Comparison of ENCODE assay signal across 28 cellular contexts in the genomic region with DNA sequence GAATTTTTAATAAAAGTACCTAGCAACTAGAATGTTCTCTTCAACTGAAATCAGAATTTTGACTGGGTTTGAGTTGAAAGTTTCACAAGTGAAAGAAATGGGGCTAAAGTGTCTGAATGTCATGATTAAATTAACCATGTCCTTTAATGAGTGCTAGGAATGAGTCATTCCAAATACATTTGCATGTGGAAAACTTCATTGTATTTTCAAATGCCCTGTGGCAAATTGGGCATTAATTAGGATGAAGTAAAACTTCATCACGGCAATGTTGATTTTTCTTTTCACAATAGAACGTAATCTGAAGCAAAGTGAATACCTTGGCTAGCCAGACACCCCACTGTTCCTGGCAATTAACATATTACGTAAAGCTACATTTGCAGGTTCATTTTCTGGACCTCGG.
"Had no signal": no experiment of that assay in that cellular context is flagged by ENCODE, and none has a peak within 500 bp of the region (broad histone marks: within the 10 kb centered on the region; RNA-seq: fewer than 3 reads in every experiment).

No MANE protein-coding gene starts in this region.

- H3K4me3 ChIP-seq: left lung, lower lobe of right lung, neural progenitor cell, prostate gland, right atrium auricular region, right lobe of liver, smooth muscle cell, stomach, testis, thyroid gland, transverse colon, upper lobe of left lung, vagina had no signal

- H3K4me2 ChIP-seq: neural progenitor cell, smooth muscle cell had no signal

- H3K36me3 Mint-ChIP-seq: immature natural killer cell; naive B cell; natural killer cell; stimulated activated naive B cell treated with anti-CD40 and anti-IgM and Interleukin-4, amounts not matched to agents 10 μg/mL and 1 μg/mL and 100 μg/mL, for 72 hours had no signal

- H2AFZ ChIP-seq: neural progenitor cell had no signal

- H3K27me3 Mint-ChIP-seq: stimulated activated naive B cell treated with anti-CD40 and anti-IgM and Interleukin-4, amounts not matched to agents 10 μg/mL and 1 μg/mL and 100 μg/mL, for 72 hours had no signal

- H3K4me3 Mint-ChIP-seq: immature natural killer cell; mesothelial cell of epicardium; naive B cell; natural killer cell; nephron progenitor cell; neural progenitor cell; stimulated activated naive B cell treated with anti-CD40 and anti-IgM and Interleukin-4, amounts not matched to agents 10 μg/mL and 1 μg/mL and 100 μg/mL, for 72 hours had no signal

- H3K36me3 ChIP-seq: left lung, lower lobe of right lung, neural progenitor cell, neutrophil, prostate gland, right atrium auricular region, right lobe of liver, stomach, thyroid gland, transverse colon, upper lobe of left lung, vagina had no signal

- ATAC-seq: left colon; left lung; lower lobe of right lung; natural killer cell; right lobe of liver; stimulated activated naive B cell treated with anti-CD40 and anti-IgM and Interleukin-4, amounts not matched to agents 10 μg/mL and 1 μg/mL and 100 μg/mL, for 72 hours; stimulated activated naive CD8-positive, alpha-beta T cell treated with anti-CD3 and anti-CD28 coated beads, Interleukin-15, Interleukin-2, amounts not matched to agents 100 U/mL and 50 U/mL, for 24 hours had no signal

- H3K27ac Mint-ChIP-seq: immature natural killer cell; mesothelial cell of epicardium; naive B cell; natural killer cell; nephron progenitor cell; neural progenitor cell; stimulated activated naive B cell treated with anti-CD40 and anti-IgM and Interleukin-4, amounts not matched to agents 10 μg/mL and 1 μg/mL and 100 μg/mL, for 72 hours had no signal

- H3K9me3 ChIP-seq: left lung, lower lobe of right lung, neutrophil, prostate gland, right atrium auricular region, right lobe of liver, stomach, testis, thyroid gland, transverse colon, upper lobe of left lung, vagina had no signal

- H3K27me3 ChIP-seq: left lung, neural progenitor cell, neutrophil, right atrium auricular region, right lobe of liver, stomach, testis, thyroid gland, transverse colon, upper lobe of left lung, vagina had no signal

- H3K4me1 ChIP-seq: left lung, lower lobe of right lung, prostate gland, right lobe of liver, testis, upper lobe of left lung, vagina had no signal

- H3K9me3 Mint-ChIP-seq: natural killer cell had no signal

- H3K4me1 Mint-ChIP-seq: immature natural killer cell; naive B cell; natural killer cell; nephron progenitor cell; neural progenitor cell; stimulated activated naive B cell treated with anti-CD40 and anti-IgM and Interleukin-4, amounts not matched to agents 10 μg/mL and 1 μg/mL and 100 μg/mL, for 72 hours had no signal

- DNase-seq: hypothalamus; immature natural killer cell; kidney; left colon; left lung; lower lobe of right lung; mesendoderm; naive B cell; natural killer cell; nephron progenitor cell; occipital lobe; right lobe of liver; stimulated activated CD4-positive, alpha-beta T cell treated with anti-CD3 and anti-CD28 coated beads, Interleukin-1b, Interleukin-23, amount 100 ng/mL, for 48 hours; stimulated activated CD4-positive, alpha-beta T cell treated with anti-CD3 and anti-CD28 coated beads, Interleukin-4, amount 100 ng/mL, for 1 hour; stimulated activated naive B cell treated with anti-CD40 and anti-IgM and Interleukin-4, amounts not matched to agents 10 μg/mL and 1 μg/mL and 100 μg/mL, for 72 hours; stimulated activated naive CD8-positive, alpha-beta T cell treated with anti-CD3 and anti-CD28 coated beads, Interleukin-15, Interleukin-2, amounts not matched to agents 100 U/mL and 50 U/mL, for 24 hours; stomach; testis; thyroid gland; transverse colon; upper lobe of left lung had no signal

- H3K27ac ChIP-seq: left lung, lower lobe of right lung, neural progenitor cell, neutrophil, prostate gland, right atrium auricular region, right lobe of liver, stomach, testis, thyroid gland, transverse colon, upper lobe of left lung, vagina had no signal
